Comparison of ENCODE assay signal across 19 cellular contexts in genomic region chr10:102157224-102157623, GRCh38. TPM values are rescaled to one million over a fixed set of nuclear protein-coding genes. Genes with fewer than 3 reads are reported as not detected.
DNase-seq lines count a peak whose midpoint lies in the region; ATAC-seq and TF ChIP-seq lines count a peak whose summit lies in the region.
"Had no signal": no experiment of that assay in that cellular context is flagged by ENCODE, and none has a peak within 500 bp of the region (broad histone marks: within the 10 kb centered on the region; RNA-seq: fewer than 3 reads in every experiment).

No MANE protein-coding gene starts in this region.

- H3K27ac ChIP-seq in stomach smooth muscle (ENCODE audit: low read length) (peak overlapping the region; percentile 6), tibial nerve (no peak overlapping the region)
- H3K27ac ChIP-seq: foreskin keratinocyte, parathyroid adenoma, vagina had no signal

- peaks cover 70 to 81% of the 10 kb centered on the region in 2 donors for H3K36me3 Mint-ChIP-seq in activated naive CD4-positive, alpha-beta T cell treated with anti-CD3 and anti-CD28 coated beads, Interleukin-2, amount 50 U/mL, for 72 hours
- peaks cover 32% of the 10 kb centered on the region for H3K36me3 Mint-ChIP-seq in activated naive CD8-positive, alpha-beta T cell treated with anti-CD3 and anti-CD28 coated beads, Interleukin-2, amount 10 ng/mL, durations not matched to agents 7 days and 5 days

- H3K36me3 ChIP-seq in stomach smooth muscle (ENCODE audit: control insufficient read depth in 2 of 2, insufficient read depth in 2 of 2, low read length in 2 of 2) (peaks cover 49 to 50% of the 10 kb centered on the region in 2 donors), tibial nerve (peaks cover 7 to 75% (median 30%) of the 10 kb centered on the region in 3 donors)

- no peak overlapping the region for H3K4me3 Mint-ChIP-seq in activated naive CD8-positive, alpha-beta T cell treated with anti-CD3 and anti-CD28 coated beads, Interleukin-2, amount 10 ng/mL, durations not matched to agents 7 days and 5 days
- H3K4me3 Mint-ChIP-seq: stimulated activated memory B cell treated with anti-CD40 and anti-IgM and Interleukin-4, amounts not matched to agents 10 μg/mL and 1 μg/mL and 100 μg/mL, for 72 hours had no signal

- H3K27me3 Mint-ChIP-seq in activated naive CD8-positive, alpha-beta T cell treated with anti-CD3 and anti-CD28 coated beads, Interleukin-2, amount 10 ng/mL, durations not matched to agents 7 days and 5 days, result no peaks in the 10 kb centered on the region
- H3K27me3 Mint-ChIP-seq: stimulated activated memory B cell treated with anti-CD40 and anti-IgM and Interleukin-4, amounts not matched to agents 10 μg/mL and 1 μg/mL and 100 μg/mL, for 72 hours had no signal

- no peak for DNase-seq in activated naive CD4-positive, alpha-beta T cell treated with anti-CD3 and anti-CD28 coated beads, Interleukin-2, amount 50 U/mL, for 72 hours (ENCODE audit: low spot score in 2 of 2)
- no peak for DNase-seq in activated naive CD4-positive, alpha-beta T cell treated with Interleukin-2 at 50 U/mL for 16 hours
- peak; percentile 35 for DNase-seq in NCI-H146 (lab: John Stamatoyannopoulos, UW)
- no peak for DNase-seq in activated naive CD8-positive, alpha-beta T cell treated with anti-CD3 and anti-CD28 coated beads, Interleukin-2, amount 10 ng/mL, durations not matched to agents 7 days and 5 days
- no peak for DNase-seq in epidermal melanocyte (ENCODE audit: insufficient read length, low spot score)
- DNase-seq in tibial nerve (ENCODE audit: low spot score in 2 of 2), result no peak
- DNase-seq: activated CD8-positive, alpha-beta memory T cell treated with anti-CD3 and anti-CD28 coated beads, Interleukin-2, amount 50 U/mL, for 48 hours; foreskin keratinocyte; left ventricle myocardium superior; NCI-H1417 treated with DMSO at 0.1 percent for 48 hours; NCI-H82; SW 1271 had no signal

- H3K9me3 Mint-ChIP-seq in activated naive CD4-positive, alpha-beta T cell treated with anti-CD3 and anti-CD28 coated beads, Interleukin-2, amount 50 U/mL, for 72 hours, result no peaks in the 10 kb centered on the region
- no peaks in the 10 kb centered on the region for H3K9me3 Mint-ChIP-seq in activated naive CD8-positive, alpha-beta T cell treated with anti-CD3 and anti-CD28 coated beads, Interleukin-2, amount 10 ng/mL, durations not matched to agents 7 days and 5 days
- H3K9me3 Mint-ChIP-seq: stimulated activated memory B cell treated with anti-CD40 and anti-IgM and Interleukin-4, amounts not matched to agents 10 μg/mL and 1 μg/mL and 100 μg/mL, for 72 hours had no signal

- peak overlapping the region in 1 of 2 donors; percentile 13 for H3K9ac ChIP-seq in stomach smooth muscle (ENCODE audit: low read length in 2 of 2)
- H3K9ac ChIP-seq: parathyroid adenoma had no signal

- TF ChIP-seq EP300 in tibial nerve (IDR thresholded peaks at IDR 0.05), result no peak

- TF ChIP-seq CTCF in tibial nerve (IDR thresholded peaks at IDR 0.05), result no peak

- no peak for TF ChIP-seq POLR2A in tibial nerve (IDR thresholded peaks at IDR 0.05)

- WGBS in tibial nerve, 2 donors, result 82 to 84% methylated on average over 3 of the region's 3 CpGs

- POLR2A ChIA-PET in activated naive CD8-positive, alpha-beta T cell treated with anti-CD3 and anti-CD28 coated beads, Interleukin-2, amount 10 ng/mL, durations not matched to agents 7 days and 5 days (lab: Charles Lee), result interaction anchor here (1.1 kb wide), 1 partner anchor 339 kb away, joined by 4 read pairs; the partner anchor contains the start of gene OGA

- H3K27me3 ChIP-seq in stomach smooth muscle (ENCODE audit: control insufficient read depth in 1 of 2, insufficient read depth in 2 of 2, low read length in 2 of 2) (no peaks in the 10 kb centered on the region), tibial nerve (no peaks in the 10 kb centered on the region)
- H3K27me3 ChIP-seq: foreskin keratinocyte, vagina had no signal

- no peak overlapping the region for H3K4me3 ChIP-seq in stomach smooth muscle (ENCODE audit: low read length in 2 of 2)
- no peak overlapping the region for H3K4me3 ChIP-seq in tibial nerve
- H3K4me3 ChIP-seq: K562, smooth muscle cell, vagina had no signal

- H3K27ac Mint-ChIP-seq in activated naive CD4-positive, alpha-beta T cell treated with anti-CD3 and anti-CD28 coated beads, Interleukin-2, amount 50 U/mL, for 72 hours, result peak overlapping the region; percentile 37 to 86
- peak overlapping the region; percentile 41 for H3K27ac Mint-ChIP-seq in activated naive CD8-positive, alpha-beta T cell treated with anti-CD3 and anti-CD28 coated beads, Interleukin-2, amount 10 ng/mL, durations not matched to agents 7 days and 5 days
- H3K27ac Mint-ChIP-seq: stimulated activated memory B cell treated with anti-CD40 and anti-IgM and Interleukin-4, amounts not matched to agents 10 μg/mL and 1 μg/mL and 100 μg/mL, for 72 hours had no signal

- H3K9me3 ChIP-seq in stomach smooth muscle (ENCODE audit: control insufficient read depth in 2 of 2, low read length in 2 of 2), result no peaks in the 10 kb centered on the region
- no peaks in the 10 kb centered on the region for H3K9me3 ChIP-seq in tibial nerve
- H3K9me3 ChIP-seq: vagina had no signal

- H3K4me1 ChIP-seq in stomach smooth muscle (ENCODE audit: control insufficient read depth, insufficient read depth, low read length), result peaks cover 11% of the 10 kb centered on the region
- peaks cover 0 to 22% (median 13%) of the 10 kb centered on the region in 4 donors for H3K4me1 ChIP-seq in tibial nerve
- H3K4me1 ChIP-seq: foreskin keratinocyte had no signal

- H3K4me1 Mint-ChIP-seq in activated naive CD8-positive, alpha-beta T cell treated with anti-CD3 and anti-CD28 coated beads, Interleukin-2, amount 10 ng/mL, durations not matched to agents 7 days and 5 days, result peaks cover 24% of the 10 kb centered on the region

- no peak for ATAC-seq in activated naive CD4-positive, alpha-beta T cell treated with anti-CD3 and anti-CD28 coated beads, Interleukin-2, amount 50 U/mL, for 72 hours
- ATAC-seq in activated naive CD8-positive, alpha-beta T cell treated with anti-CD3 and anti-CD28 coated beads, Interleukin-2, amount 10 ng/mL, durations not matched to agents 7 days and 5 days (ENCODE audit: low read depth), result no peak
- ATAC-seq in GM21576 (IDR thresholded peaks at IDR 0.05; ENCODE audit: unreplicated experiment), result no peak
- ATAC-seq: foreskin keratinocyte; K562; left ventricle myocardium superior; stimulated activated memory B cell treated with anti-CD40 and anti-IgM and Interleukin-4, amounts not matched to agents 10 μg/mL and 1 μg/mL and 100 μg/mL, for 72 hours had no signal

RNA-seq across cellular contexts. Expression of gene NOLC1, which starts 5.0 kb away (rescaled TPM):
- total RNA-seq in activated naive CD4-positive, alpha-beta T cell treated with anti-CD3 and anti-CD28 coated beads, Interleukin-2, amount 50 U/mL, for 72 hours, result 100 to 1,000 TPM; 101 to 147 TPM
- total RNA-seq in activated naive CD8-positive, alpha-beta T cell treated with anti-CD3 and anti-CD28 coated beads, Interleukin-2, amount 10 ng/mL, durations not matched to agents 7 days and 5 days, result 10 to 100 TPM; 73.8 to 78.3 TPM
- 10 to 100 TPM; 31.2 to 58.2 (median 51.4) TPM for total RNA-seq in tibial nerve

RNA-seq across cellular contexts. Expression of gene PPRC1, which starts 24.4 kb away (rescaled TPM):
- 10 to 100 TPM; 54.2 to 59.1 TPM for total RNA-seq in activated naive CD4-positive, alpha-beta T cell treated with anti-CD3 and anti-CD28 coated beads, Interleukin-2, amount 50 U/mL, for 72 hours
- 10 to 100 TPM; 46.4 to 47.4 TPM for total RNA-seq in activated naive CD8-positive, alpha-beta T cell treated with anti-CD3 and anti-CD28 coated beads, Interleukin-2, amount 10 ng/mL, durations not matched to agents 7 days and 5 days
- 10 to 100 TPM; 10.1 to 26.4 (median 18.7) TPM for total RNA-seq in tibial nerve

RNA-seq across cellular contexts. Expression of gene LDB1, which starts 37.1 kb away (rescaled TPM):
- 10 to 100 TPM; 68.7 to 94.9 TPM for total RNA-seq in activated naive CD4-positive, alpha-beta T cell treated with anti-CD3 and anti-CD28 coated beads, Interleukin-2, amount 50 U/mL, for 72 hours
- 100 to 1,000 TPM; 115 to 117 TPM for total RNA-seq in activated naive CD8-positive, alpha-beta T cell treated with anti-CD3 and anti-CD28 coated beads, Interleukin-2, amount 10 ng/mL, durations not matched to agents 7 days and 5 days
- total RNA-seq in tibial nerve, result 10 to 100 TPM; 37.0 to 50.7 (median 45.8) TPM
